In the genomic region with DNA sequence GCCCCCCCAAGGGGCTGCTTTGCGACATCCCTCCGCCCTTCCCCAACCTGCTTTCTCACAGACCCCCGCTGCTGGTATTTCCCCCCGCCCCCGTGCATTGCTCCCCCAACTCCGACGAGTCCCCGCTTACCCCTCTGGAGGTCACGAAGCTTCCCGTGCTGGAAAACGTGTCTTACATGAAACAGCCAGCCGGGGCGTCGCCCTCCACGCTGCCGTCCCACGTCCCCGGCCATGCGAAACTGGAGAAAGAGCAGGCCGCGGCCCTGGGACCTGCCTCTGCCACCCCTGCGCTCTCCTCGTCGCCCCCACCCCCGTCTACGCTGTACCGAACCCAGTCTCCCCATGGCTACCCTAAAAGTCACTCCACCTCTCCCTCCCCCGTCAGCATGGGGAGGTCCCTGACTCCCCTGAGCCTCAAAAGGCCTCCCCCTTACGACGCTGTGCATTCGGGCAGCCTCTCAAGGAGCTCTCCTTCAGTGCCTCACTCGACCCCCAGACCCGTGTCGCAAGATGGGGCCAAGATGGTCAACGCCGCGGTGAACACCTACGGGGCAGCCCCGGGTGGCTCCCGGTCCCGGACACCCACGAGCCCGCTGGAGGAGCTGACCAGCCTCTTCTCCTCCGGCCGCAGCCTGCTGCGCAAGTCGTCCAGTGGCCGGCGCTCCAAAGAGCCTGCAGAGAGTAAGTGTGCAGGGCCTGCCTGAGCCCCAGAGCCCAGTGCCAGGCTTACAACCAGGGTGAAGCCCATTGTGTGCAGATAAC, we compare ENCODE assay signal across 22 cellular contexts.
DNase-seq lines count a peak whose midpoint lies in the region; ATAC-seq and TF ChIP-seq lines count a peak whose summit lies in the region.
"Had no signal": no experiment of that assay in that cellular context is flagged by ENCODE, and none has a peak within 500 bp of the region (broad histone marks: within the 10 kb centered on the region; RNA-seq: fewer than 3 reads in every experiment).

No MANE protein-coding gene starts in this region.

- POLR2A ChIA-PET in SK-N-SH (lab: Yijun Ruan, JAX): no interaction called here

- no peaks in the 10 kb centered on the region for H3K9me3 Mint-ChIP-seq in stimulated activated memory B cell treated with anti-CD40 and anti-IgM and Interleukin-4, amounts not matched to agents 10 μg/mL and 1 μg/mL and 100 μg/mL, for 72 hours
- H3K9me3 Mint-ChIP-seq: CD8-positive, alpha-beta T cell had no signal

- peaks cover 9% of the 10 kb centered on the region for H3K27me3 Mint-ChIP-seq in stimulated activated memory B cell treated with anti-CD40 and anti-IgM and Interleukin-4, amounts not matched to agents 10 μg/mL and 1 μg/mL and 100 μg/mL, for 72 hours

- H4K20me1 ChIP-seq in SK-N-SH (ENCODE audit: insufficient read depth): no peaks in the 10 kb centered on the region

- no peaks in the 10 kb centered on the region for H3K27me3 ChIP-seq in SK-N-SH (ENCODE audit: insufficient read depth)
- no peaks in the 10 kb centered on the region for H3K27me3 ChIP-seq in H7 (ENCODE audit: control insufficient read depth, insufficient read depth, low read length)
- no peaks in the 10 kb centered on the region for H3K27me3 ChIP-seq in lower lobe of right lung (ENCODE audit: low read depth)

- TF ChIP-seq EP300 in SK-N-SH (IDR thresholded peaks at IDR 0.05; ENCODE audit: borderline replicate concordance in 1 of 2, low read depth in 1 of 2, low read length in 1 of 2): no peak

- no peak overlapping the region for H2AFZ ChIP-seq in SK-N-SH (ENCODE audit: low read depth)
- H2AFZ ChIP-seq: PC-9 had no signal

- CTCF ChIA-PET in SK-N-SH (lab: Yijun Ruan, JAX): interaction anchor here (1.2 kb wide), 1 partner anchor 23 kb away, joined by 3 read pairs; no protein-coding TSS in a partner anchor

- H3K36me3 ChIP-seq in SK-N-SH (replicated peaks in 1 of 2; ENCODE audit: control insufficient read depth in 1 of 2, insufficient read depth in 2 of 2, low read length in 1 of 2): no peaks in the 10 kb centered on the region
- no peaks in the 10 kb centered on the region for H3K36me3 ChIP-seq in H7 (replicated peaks; ENCODE audit: control insufficient read depth, insufficient read depth, low read length)
- H3K36me3 ChIP-seq in lower lobe of right lung: no peaks in the 10 kb centered on the region

- no peak overlapping the region for H3K4me3 ChIP-seq in SK-N-SH (ENCODE audit: low read depth in 2 of 2, low read length in 1 of 2)
- H3K4me3 ChIP-seq in H7 (ENCODE audit: insufficient read depth, low read depth, low read length): no peak overlapping the region
- no peak overlapping the region for H3K4me3 ChIP-seq in lower lobe of right lung
- H3K4me3 ChIP-seq: PC-9 had no signal

- intact Hi-C loops in lower lobe of right lung (cut with DNase I): no loop called here

- H3K9me3 ChIP-seq in SK-N-SH: no peaks in the 10 kb centered on the region
- H3K9me3 ChIP-seq in lower lobe of right lung: no peaks in the 10 kb centered on the region

- H3K4me1 ChIP-seq in SK-N-SH (ENCODE audit: control insufficient read depth in 1 of 2, insufficient read depth in 2 of 2, low read depth in 1 of 2, low read length in 1 of 2) (no peaks in the 10 kb centered on the region; a peak in 1 of 4 replicates), lower lobe of right lung (no peaks in the 10 kb centered on the region)

- no peaks in the 10 kb centered on the region for H3K79me2 ChIP-seq in SK-N-SH (ENCODE audit: insufficient read depth)

- no peak overlapping the region for H3K27ac Mint-ChIP-seq in stimulated activated memory B cell treated with anti-CD40 and anti-IgM and Interleukin-4, amounts not matched to agents 10 μg/mL and 1 μg/mL and 100 μg/mL, for 72 hours
- H3K27ac Mint-ChIP-seq: B cell; CD8-positive, alpha-beta T cell had no signal

- no peak for ATAC-seq in SK-N-SH treated with all-trans-retinoic acid at 6 μM for 48 hours
- peak in 1 of 2 donors; percentile 46 for ATAC-seq in lower lobe of right lung
- peak; percentile 50 for ATAC-seq in stimulated activated memory B cell treated with anti-CD40 and anti-IgM and Interleukin-4, amounts not matched to agents 10 μg/mL and 1 μg/mL and 100 μg/mL, for 72 hours
- ATAC-seq in HG03280 (IDR thresholded peaks at IDR 0.05; ENCODE audit: unreplicated experiment): no peak
- ATAC-seq in GM19455 (IDR thresholded peaks at IDR 0.05; ENCODE audit: unreplicated experiment): no peak
- ATAC-seq: CD8-positive, alpha-beta T cell had no signal

- no peak for TF ChIP-seq RAD21 in SK-N-SH (IDR thresholded peaks at IDR 0.05; ENCODE audit: low read length)

- no peak overlapping the region for H3K27ac ChIP-seq in SK-N-SH (ENCODE audit: low read depth in 2 of 2, low read length in 1 of 2)
- H3K27ac ChIP-seq in lower lobe of right lung: no peak overlapping the region
- H3K27ac ChIP-seq: 22Rv1, C4-2B, HL-60, PC-9 had no signal

- H3K4me3 Mint-ChIP-seq in stimulated activated memory B cell treated with anti-CD40 and anti-IgM and Interleukin-4, amounts not matched to agents 10 μg/mL and 1 μg/mL and 100 μg/mL, for 72 hours: no peak overlapping the region
- H3K4me3 Mint-ChIP-seq: B cell; CD8-positive, alpha-beta T cell had no signal

- no peaks in the 10 kb centered on the region for H3K9me2 ChIP-seq in SK-N-SH

- H3K9ac ChIP-seq in SK-N-SH: no peak overlapping the region

- H3K4me1 Mint-ChIP-seq in stimulated activated memory B cell treated with anti-CD40 and anti-IgM and Interleukin-4, amounts not matched to agents 10 μg/mL and 1 μg/mL and 100 μg/mL, for 72 hours: no peaks in the 10 kb centered on the region
- H3K4me1 Mint-ChIP-seq: B cell had no signal

- H3K4me2 ChIP-seq in SK-N-SH: no peak overlapping the region
- H3K4me2 ChIP-seq: PC-9 had no signal

- H3K36me3 Mint-ChIP-seq in stimulated activated memory B cell treated with anti-CD40 and anti-IgM and Interleukin-4, amounts not matched to agents 10 μg/mL and 1 μg/mL and 100 μg/mL, for 72 hours: no peaks in the 10 kb centered on the region
- H3K36me3 Mint-ChIP-seq: CD8-positive, alpha-beta T cell had no signal

- peak; percentile 14 for DNase-seq in SK-N-SH
- DNase-seq in H7: peak; percentile 11
- DNase-seq in lower lobe of right lung: peak; percentile 46
- no peak for DNase-seq in GM10266 (ENCODE audit: extremely low spot score)
- DNase-seq: CD8-positive, alpha-beta T cell; DMS79 treated with DMSO at 0.1 percent for 48 hours; NCI-H1092; NCI-H1417 treated with DMSO at 0.1 percent for 48 hours; NCI-H1694 treated with DMSO at 0.1 percent for 48 hours; NCI-H2081; NCI-H2227 treated with DMSO at 0.1 percent for 48 hours; NCI-H526 treated with DMSO at 0.1 percent for 48 hours; PC-9; SHP77 treated with DMSO at 0.1 percent for 48 hours had no signal

- 80% methylated on average over 48 of the region's 49 CpGs for WGBS in SK-N-SH (ENCODE audit: low lambda C conversion rate)

- TF ChIP-seq CTCF in SK-N-SH (IDR thresholded peaks at IDR 0.05) (no peak), lower lobe of right lung (IDR thresholded peaks at IDR 0.05) (no peak), GM10266 (IDR thresholded peaks at IDR 0.05; ENCODE audit: control insufficient read depth, insufficient read depth, low read depth, missing control alignments) (no peak)

- H3F3A ChIP-seq in SK-N-SH (replicated peaks; ENCODE audit: insufficient read depth): no peaks in the 10 kb centered on the region

TF ChIP-seq in SK-N-SH, 30 proteins besides CTCF, POLR2A, EP300 and RAD21 (continues in another document):
- no peak for TF ChIP-seq SMC3 (IDR thresholded peaks at IDR 0.05; ENCODE audit: low read depth, low read length)
- no peak for TF ChIP-seq ELF1 (IDR thresholded peaks at IDR 0.05)
- no peak for TF ChIP-seq NRF1 (IDR thresholded peaks at IDR 0.05; ENCODE audit: low read depth, low read length)
- TF ChIP-seq TCF12 (IDR thresholded peaks at IDR 0.05): no peak
- no peak for TF ChIP-seq POLR2AphosphoS5 (IDR thresholded peaks at IDR 0.05; ENCODE audit: low read depth, low read length)
- TF ChIP-seq, protein P1, sequence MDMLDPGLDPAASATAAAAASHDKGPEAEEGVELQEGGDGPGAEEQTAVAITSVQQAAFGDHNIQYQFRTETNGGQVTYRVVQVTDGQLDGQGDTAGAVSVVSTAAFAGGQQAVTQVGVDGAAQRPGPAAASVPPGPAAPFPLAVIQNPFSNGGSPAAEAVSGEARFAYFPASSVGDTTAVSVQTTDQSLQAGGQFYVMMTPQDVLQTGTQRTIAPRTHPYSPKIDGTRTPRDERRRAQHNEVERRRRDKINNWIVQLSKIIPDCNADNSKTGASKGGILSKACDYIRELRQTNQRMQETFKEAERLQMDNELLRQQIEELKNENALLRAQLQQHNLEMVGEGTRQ (IDR thresholded peaks at IDR 0.05; ENCODE audit: borderline replicate concordance, low read depth, low read length): no peak
- TF ChIP-seq GABPA (IDR thresholded peaks at IDR 0.05; ENCODE audit: low read depth): no peak

TF ChIP-seq in SK-N-SH treated with all-trans-retinoic acid at 6 μM for 48 hours, 23 proteins besides CTCF, POLR2A, EP300 and RAD21:
- TF ChIP-seq ZNF70 (CRISPR knock-in tag; IDR thresholded peaks at IDR 0.05) (no peak), ZC3H10 (CRISPR knock-in tag; IDR thresholded peaks at IDR 0.05) (no peak)
